8 cellular contexts compared by ENCODE assay signal in the genomic region with DNA sequence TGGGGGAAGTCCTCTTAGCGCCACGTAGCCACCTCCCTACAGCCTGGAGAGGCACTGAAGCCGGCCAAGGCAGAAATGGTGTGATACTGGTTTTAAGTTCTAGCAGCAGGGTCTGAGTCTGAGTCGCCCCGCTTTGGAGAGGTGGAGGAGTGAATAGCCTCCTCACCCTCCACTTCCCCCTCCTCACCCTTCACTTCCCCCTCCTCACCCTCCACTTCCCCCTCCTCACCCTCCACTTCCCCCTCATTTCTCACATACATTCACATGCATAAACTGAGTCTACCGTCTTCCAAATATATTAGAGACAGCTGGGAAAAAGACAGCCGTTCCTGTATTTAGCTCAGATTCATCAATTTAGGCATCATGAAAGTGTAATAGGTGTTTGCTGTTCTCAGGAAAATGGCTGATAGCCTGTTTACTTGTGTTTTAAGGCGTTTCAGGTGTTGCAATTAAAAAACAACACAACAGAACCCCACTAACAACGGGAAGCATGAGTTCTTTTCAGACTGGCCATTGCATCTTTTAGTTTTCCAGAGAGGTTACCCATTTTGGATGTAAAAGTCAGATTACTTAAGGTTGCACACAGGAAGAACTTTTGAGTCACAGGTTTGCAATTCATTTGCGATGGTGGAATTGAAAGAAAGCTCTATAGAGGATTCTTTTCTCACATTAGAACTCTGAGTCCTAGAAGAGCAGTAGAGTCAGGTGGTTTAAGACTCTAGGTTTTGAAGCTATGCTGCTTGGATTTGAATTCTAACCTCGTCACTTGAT.
A peak's percentile ranks its signal among the peaks of the same experiment; 100 is the strongest.
DNase-seq lines count a peak whose midpoint lies in the region; ATAC-seq lines count a peak whose summit lies in the region.

No MANE protein-coding gene starts in this region.

- H3K27ac ChIP-seq in BLaER1 treated with 17β-estradiol and CSF1 and Interleukin-3, amounts not matched to agents 10 nM and 100 nM: peak overlapping the region; percentile 90 to 99 (median 96)
- peak overlapping the region; percentile 93 for H3K27ac ChIP-seq in HUES48 (ENCODE audit: low read depth, low read length)

- H3K9me3 Mint-ChIP-seq in stimulated activated naive CD8-positive, alpha-beta T cell treated with anti-CD3 and anti-CD28 coated beads, Interleukin-15, amount 100 ng/mL, for 72 hours: peaks cover 15 to 20% of the 10 kb centered on the region in 2 donors

- H4K20me1 ChIP-seq in BLaER1 treated with 17β-estradiol and CSF1 and Interleukin-3, amounts not matched to agents 10 nM and 100 nM: peaks cover 22 to 51% (median 48%) of the 10 kb centered on the region in 11 experiments; a peak in 21 of 22 replicates

- H3K4me3 Mint-ChIP-seq in stimulated activated naive CD8-positive, alpha-beta T cell treated with anti-CD3 and anti-CD28 coated beads, Interleukin-15, amount 100 ng/mL, for 72 hours: peak overlapping the region; percentile 94 to 95

- H3K4me1 ChIP-seq in BLaER1 treated with 17β-estradiol and CSF1 and Interleukin-3, amounts not matched to agents 10 nM and 100 nM: peaks cover 12 to 49% (median 20%) of the 10 kb centered on the region in 10 experiments
- H3K4me1 ChIP-seq in HUES48 (ENCODE audit: control insufficient read depth, insufficient read depth, low read length): peaks cover 13% of the 10 kb centered on the region

- H3K4me2 ChIP-seq in BLaER1 treated with 17β-estradiol and CSF1 and Interleukin-3, amounts not matched to agents 10 nM and 100 nM: peak overlapping the region; percentile 75 to 93 (median 87)

- peak overlapping the region; percentile 93 to 99 (median 95) for H3K9ac ChIP-seq in BLaER1 treated with 17β-estradiol and CSF1 and Interleukin-3, amounts not matched to agents 10 nM and 100 nM
- peak overlapping the region; percentile 86 for H3K9ac ChIP-seq in HUES48 (ENCODE audit: low read depth, low read length)

- peaks cover 0 to 23% (median 11%) of the 10 kb centered on the region in 11 experiments; a peak in 18 of 22 replicates for H3K9me3 ChIP-seq in BLaER1 treated with 17β-estradiol and CSF1 and Interleukin-3, amounts not matched to agents 10 nM and 100 nM (replicated peaks in 1 of 11)
- H3K9me3 ChIP-seq in HUES48 (ENCODE audit: control insufficient read depth, insufficient read depth, low read length) (peaks cover 5% of the 10 kb centered on the region), iPS-18c (ENCODE audit: control insufficient read depth, insufficient read depth, low read length) (no peaks in the 10 kb centered on the region)

- no peaks in the 10 kb centered on the region for H3K27me3 ChIP-seq in BLaER1 treated with 17β-estradiol and CSF1 and Interleukin-3, amounts not matched to agents 10 nM and 100 nM
- no peaks in the 10 kb centered on the region for H3K27me3 ChIP-seq in HUES48 (ENCODE audit: control insufficient read depth, insufficient read depth, low read length)

- H3K4me1 Mint-ChIP-seq in stimulated activated naive CD8-positive, alpha-beta T cell treated with anti-CD3 and anti-CD28 coated beads, Interleukin-15, amount 100 ng/mL, for 72 hours: peaks cover 53% of the 10 kb centered on the region

- DNase-seq in amniotic epithelial cell (ENCODE audit: low read depth) (peak; percentile 53), DMS153 treated with DMSO at 0.1 percent for 48 hours (lab: John Stamatoyannopoulos, UW; ENCODE audit: unreplicated experiment) (no peak)
- no peak for DNase-seq in stimulated activated naive CD8-positive, alpha-beta T cell treated with anti-CD3 and anti-CD28 coated beads, Interleukin-15, amount 100 ng/mL, for 72 hours
- DNase-seq in activated CD4-positive, CD25-positive, alpha-beta regulatory T cell (lab: John Stamatoyannopoulos, UW): no peak

- peak; percentile 83 for ATAC-seq in stimulated activated naive CD8-positive, alpha-beta T cell treated with anti-CD3 and anti-CD28 coated beads, Interleukin-15, amount 100 ng/mL, for 72 hours
- ATAC-seq in HG03139 (IDR thresholded peaks at IDR 0.05; ENCODE audit: unreplicated experiment): no peak

- H3K27me3 Mint-ChIP-seq in stimulated activated naive CD8-positive, alpha-beta T cell treated with anti-CD3 and anti-CD28 coated beads, Interleukin-15, amount 100 ng/mL, for 72 hours: no peaks in the 10 kb centered on the region

- peaks cover 10 to 41% (median 24%) of the 10 kb centered on the region in 11 experiments; a peak in 20 of 22 replicates for H3K36me3 ChIP-seq in BLaER1 treated with 17β-estradiol and CSF1 and Interleukin-3, amounts not matched to agents 10 nM and 100 nM
- no peaks in the 10 kb centered on the region for H3K36me3 ChIP-seq in HUES48 (ENCODE audit: control insufficient read depth, insufficient read depth, low read length)

- peak overlapping the region; percentile 82 to 99 (median 95) for H3K4me3 ChIP-seq in BLaER1 treated with 17β-estradiol and CSF1 and Interleukin-3, amounts not matched to agents 10 nM and 100 nM
- H3K4me3 ChIP-seq in HUES48 (ENCODE audit: low read depth, low read length): peak overlapping the region; percentile 90
- peak overlapping the region; percentile 95 for H3K4me3 ChIP-seq in iPS-18c (ENCODE audit: insufficient read depth, low read depth, low read length)

- peak overlapping the region; percentile 98 to 99 for H3K27ac Mint-ChIP-seq in stimulated activated naive CD8-positive, alpha-beta T cell treated with anti-CD3 and anti-CD28 coated beads, Interleukin-15, amount 100 ng/mL, for 72 hours
